ENCODE assay signal across 10 cellular contexts in the genomic region with DNA sequence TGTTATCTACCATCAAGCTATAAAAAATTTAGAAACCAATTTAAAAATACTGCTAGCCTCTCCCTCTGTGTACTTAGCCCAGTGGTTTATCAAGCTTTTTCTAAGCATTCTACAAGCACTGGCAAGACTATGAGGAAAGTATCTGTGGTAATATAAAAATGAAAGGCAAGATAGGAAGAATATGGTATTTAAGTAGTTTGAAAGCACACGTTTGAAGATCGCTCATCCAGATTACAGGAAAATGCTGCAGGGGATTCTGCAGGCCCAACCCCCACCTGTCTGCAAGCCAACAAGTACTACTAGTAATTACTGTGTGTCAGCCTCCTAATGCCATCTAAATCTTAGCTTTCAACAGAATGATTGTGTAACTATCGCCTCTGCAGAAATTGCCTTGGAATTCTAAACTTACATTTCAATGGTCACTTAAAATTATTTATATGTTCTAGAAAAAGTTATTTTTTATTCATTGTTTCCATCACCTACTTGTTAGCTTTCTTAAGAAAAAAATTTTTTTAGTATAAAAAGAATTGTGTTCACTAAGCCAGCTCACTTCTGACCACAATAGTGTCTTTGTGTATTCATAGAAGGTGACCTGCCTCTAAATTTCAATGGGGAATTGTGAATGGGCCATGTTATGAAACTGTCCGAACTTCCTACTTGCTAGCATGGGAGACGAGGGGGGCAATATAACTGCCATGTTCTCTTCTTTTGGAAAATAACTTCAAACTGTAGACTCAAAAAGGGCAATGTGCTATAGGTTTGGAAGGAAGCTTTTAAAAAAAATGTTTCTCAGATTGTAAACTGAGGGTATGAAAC. TPM values are rescaled to one million over a fixed set of nuclear protein-coding genes. Genes with fewer than 3 reads are reported as not detected.
DNase-seq lines count a peak whose midpoint lies in the region; ATAC-seq, FAIRE-seq and TF ChIP-seq lines count a peak whose summit lies in the region.
"Had no signal": no experiment of that assay in that cellular context is flagged by ENCODE, and none has a peak within 500 bp of the region (broad histone marks: within the 10 kb centered on the region; RNA-seq: fewer than 3 reads in every experiment).

No MANE protein-coding gene starts in this region.

- no peaks in the 10 kb centered on the region for H3K27me3 Mint-ChIP-seq in brain
- no peaks in the 10 kb centered on the region for H3K27me3 Mint-ChIP-seq in type B pancreatic cell

- TF ChIP-seq POLR2A in HepG2 (IDR thresholded peaks at IDR 0.05; ENCODE audit: insufficient read depth in 1 of 2, low read depth in 2 of 2, low read length in 2 of 2), result peak in 1 of 2 experiments; percentile 49; a peak in 2 of 4 replicates

- peak overlapping the region; percentile 23; the same call in 1 of the 2 replicates for H3K9ac ChIP-seq in HepG2 (ENCODE audit: insufficient read depth, low read depth, low read length)
- H3K9ac ChIP-seq: BLaER1 had no signal

- peak overlapping the region; percentile 60 for H3K27ac ChIP-seq in HepG2 (ENCODE audit: extremely low read length, insufficient read depth, low read length)
- no peak overlapping the region for H3K27ac ChIP-seq in upper lobe of right lung
- H3K27ac ChIP-seq: BLaER1 had no signal

- H3K36me3 Mint-ChIP-seq in brain, result peaks cover 10% of the 10 kb centered on the region
- H3K36me3 Mint-ChIP-seq in type B pancreatic cell, result peaks cover 19% of the 10 kb centered on the region

- H3K4me2 ChIP-seq in HepG2 (ENCODE audit: low read depth, low read length), result peak overlapping the region; percentile 63
- H3K4me2 ChIP-seq: BLaER1 had no signal

- TF ChIP-seq EP300 in HepG2 (IDR thresholded peaks at IDR 0.05; ENCODE audit: low read depth in 2 of 2, low read length in 2 of 2) (no peak; a peak in 1 of 4 replicates), HepG2 (CRISPR knock-in tag; IDR thresholded peaks at IDR 0.05; ENCODE audit: borderline replicate concordance) (no peak)

- DNase-seq in NCI-H82 (lab: John Stamatoyannopoulos, UW) (peak; percentile 59), NCI-H82 treated with DMSO at 0.1 percent for 48 hours (lab: John Stamatoyannopoulos, UW; ENCODE audit: unreplicated experiment) (no peak), HepG2 (ENCODE audit: low spot score) (peak; percentile 85), type B pancreatic cell (ENCODE audit: extremely low spot score, unreplicated experiment) (no peak), upper lobe of right lung (no peak)
- DNase-seq in activated CD8-positive, alpha-beta memory T cell treated with anti-CD3 and anti-CD28 coated beads, Interleukin-2, amount 50 U/mL, for 4 hours, result no peak
- DNase-seq: MM.1S had no signal

- H3K4me1 Mint-ChIP-seq in brain (peaks cover 79% of the 10 kb centered on the region), type B pancreatic cell (ENCODE audit: unreplicated experiment) (peaks cover 77% of the 10 kb centered on the region)

- no peak for FAIRE-seq in HepG2 (lab: Jason Lieb, UNC)

- peaks cover 18 to 60% of the 10 kb centered on the region in 2 experiments for H3K36me3 ChIP-seq in HepG2 (replicated peaks in 1 of 2; ENCODE audit: control insufficient read depth in 1 of 2, insufficient read depth in 2 of 2, low read length in 2 of 2)
- H3K36me3 ChIP-seq in upper lobe of right lung, result peaks cover 21% of the 10 kb centered on the region
- H3K36me3 ChIP-seq: BLaER1 had no signal

- H3K9me3 ChIP-seq in HepG2 (ENCODE audit: low read length) (no peaks in the 10 kb centered on the region), upper lobe of right lung (no peaks in the 10 kb centered on the region)
- H3K9me3 ChIP-seq: BLaER1 had no signal

- BruUV-seq in HepG2 (replicated peaks; lab: Mats Ljungman, UMichigan), result no TSS peak

- in situ Hi-C loops in HepG2 (cut with HindIII; ENCODE audit: extremely low pct_ligation_motif_present, low pct_unique_long_range_greater_than_20kb), result loop anchor here (10.0 kb wide), 1 partner anchor 297 kb away; a partner anchor contains a TSS

- H3K4me1 ChIP-seq in HepG2 (ENCODE audit: insufficient read depth, low read length), result peaks cover 83% of the 10 kb centered on the region
- peaks cover 59% of the 10 kb centered on the region for H3K4me1 ChIP-seq in upper lobe of right lung
- H3K4me1 ChIP-seq: BLaER1 had no signal

- H3K79me2 ChIP-seq in HepG2 (ENCODE audit: insufficient read depth, low read length), result peaks cover 96% of the 10 kb centered on the region

- H3K27me3 ChIP-seq in HepG2 (ENCODE audit: control insufficient read depth in 1 of 2, insufficient read depth in 2 of 2, low read length in 2 of 2), result no peaks in the 10 kb centered on the region; a peak in 1 of 5 replicates
- H3K27me3 ChIP-seq in upper lobe of right lung, result no peaks in the 10 kb centered on the region
- H3K27me3 ChIP-seq: BLaER1 had no signal

- no peak for TF ChIP-seq RAD21 in HepG2 (CRISPR knock-in tag; IDR thresholded peaks at IDR 0.05)

- CTCF ChIA-PET in HepG2 (lab: Yijun Ruan, JAX; ENCODE audit: low intra/inter-chr PET ratio, low total read pairs), result no interaction called here

- H4K20me1 ChIP-seq in HepG2 (ENCODE audit: insufficient read depth, low read length), result peaks cover 100% of the 10 kb centered on the region
- H4K20me1 ChIP-seq: BLaER1 had no signal

- WGBS in HepG2 (ENCODE audit: low lambda C conversion rate), result 9% methylated on average over 5 of the region's 5 CpGs

- H2AFZ ChIP-seq in HepG2 (ENCODE audit: low read length), result no peak overlapping the region

- H3K4me3 Mint-ChIP-seq in brain (peak overlapping the region; percentile 34 to 70 (median 42)), type B pancreatic cell (peak overlapping the region; percentile 77)

- peak overlapping the region; percentile 14 to 94 (median 23); a peak in 5 of 6 replicates for H3K4me3 ChIP-seq in HepG2 (replicated peaks in 1 of 3; ENCODE audit: insufficient read depth in 1 of 3, low read depth in 2 of 3, low read length in 3 of 3)
- no peak overlapping the region for H3K4me3 ChIP-seq in upper lobe of right lung
- H3K4me3 ChIP-seq: BLaER1 had no signal

- H3K9me3 Mint-ChIP-seq in brain (no peaks in the 10 kb centered on the region), type B pancreatic cell (no peaks in the 10 kb centered on the region)

- POLR2A ChIA-PET in HepG2 (lab: Yijun Ruan, JAX), result interaction anchor here (0.7 to 6.9 kb wide), 10 partner anchors 10 to 298 kb away, joined by 3 to 99 read pairs (median 8); a partner anchor contains a TSS

- intact Hi-C loops in HepG2 (cut with micrococcal nuclease; ENCODE audit: unreplicated experiment), result no loop called here
- intact Hi-C loops in upper lobe of right lung (cut with DNase I), result no loop called here

- ATAC-seq in HepG2 (peak; percentile 16; the same call in 2 of the 3 replicates), GM19395 (IDR thresholded peaks at IDR 0.05; ENCODE audit: unreplicated experiment) (no peak), upper lobe of right lung (no peak)

- TF ChIP-seq CTCF in brain (conservative IDR thresholded peaks at IDR 0.05), result no peak
- no peak for TF ChIP-seq CTCF in HepG2 (CRISPR knock-in tag; IDR thresholded peaks at IDR 0.05)
- TF ChIP-seq CTCF in type B pancreatic cell (conservative IDR thresholded peaks at IDR 0.05), result no peak
- no peak for TF ChIP-seq CTCF in upper lobe of right lung (IDR thresholded peaks at IDR 0.05)

- peak overlapping the region; percentile 4 to 44 (median 13) for H3K27ac Mint-ChIP-seq in brain
- peak overlapping the region; percentile 93 for H3K27ac Mint-ChIP-seq in type B pancreatic cell

RNA-seq across cellular contexts. Expression of a gene that starts 8.4 kb away (rescaled TPM):
- 8.9 TPM for polyA plus RNA-seq in brain (ENCODE audit: insufficient read depth, low read depth, low replicate concordance)
- 84.4 and 99.5 TPM in 2 replicates for total RNA-seq in HepG2 (2016; rRNA removed; fragmentation: Illumina TruSeq; extraction: Trizol)
- 16.2 and 17.9 TPM in 2 replicates for total RNA-seq in HepG2 (2016; cell fraction: cytosol; rRNA removed; fragmentation: Illumina TruSeq; extraction: Trizol; ENCODE audit: low read depth)
- total RNA-seq in HepG2 (2016; cell fraction: insoluble cytoplasmic fraction; rRNA removed; fragmentation: Illumina TruSeq; extraction: Trizol), result 83.4 and 92.6 TPM in 2 replicates
- 72.5 and 74.8 TPM in 2 replicates for total RNA-seq in HepG2 (2016; cell fraction: membrane; rRNA removed; fragmentation: Illumina TruSeq; extraction: Trizol)
- total RNA-seq in HepG2 (2016; cell fraction: nucleus; rRNA removed; fragmentation: Illumina TruSeq; extraction: Trizol), result 61.8 and 73.3 TPM in 2 replicates
- 634 and 753 TPM in 2 replicates for polyA plus RNA-seq in HepG2 (2011; rRNA removed)
- polyA plus RNA-seq in HepG2 (2011; cell fraction: cytosol; rRNA removed), result 492 and 608 TPM in 2 replicates
- polyA plus RNA-seq in HepG2 (2011; cell fraction: nucleus; rRNA removed), result 300 and 467 TPM in 2 replicates
- polyA plus RNA-seq in HepG2 (2012), result 335 and 494 TPM in 2 replicates
- polyA plus RNA-seq in HepG2 (2016; cell fraction: cytosol; fragmentation: Illumina TruSeq; extraction: Trizol; ENCODE audit: low read depth), result 8.7 and 10.5 TPM in 2 replicates
- polyA plus RNA-seq in HepG2 (2016; cell fraction: insoluble cytoplasmic fraction; fragmentation: Illumina TruSeq; extraction: Trizol; ENCODE audit: low read depth), result 102 and 107 TPM in 2 replicates
- polyA plus RNA-seq in HepG2 (2016; cell fraction: membrane; fragmentation: Illumina TruSeq; extraction: Trizol; ENCODE audit: low read depth), result 41.9 and 45.1 TPM in 2 replicates
- polyA plus RNA-seq in HepG2 (2016; cell fraction: nucleus; fragmentation: Illumina TruSeq; extraction: Trizol; ENCODE audit: insufficient read depth, low read depth), result 110 and 117 TPM in 2 replicates
- polyA minus RNA-seq in HepG2 (2011; rRNA and poly(A)+ RNA removed; ENCODE audit: low replicate concordance), result 6.9 and 217 TPM in 2 replicates
- polyA minus RNA-seq in HepG2 (2011; cell fraction: cytosol; rRNA and poly(A)+ RNA removed), result 288 and 291 TPM in 2 replicates
- 228 and 458 TPM in 2 replicates for polyA minus RNA-seq in HepG2 (2011; cell fraction: nucleus; rRNA and poly(A)+ RNA removed)
- 83.3 and 104 TPM in 2 replicates for total RNA-seq in type B pancreatic cell (ENCODE audit: low replicate concordance)
- 92.8 TPM for total RNA-seq in upper lobe of right lung

RNA-seq across cellular contexts. Expression of a gene that starts 56.2 kb away (rescaled TPM):
- polyA plus RNA-seq in brain (ENCODE audit: insufficient read depth, low read depth, low replicate concordance) (495 TPM), HepG2 (2011; rRNA removed) (160 and 212 TPM in 2 replicates)
- total RNA-seq in HepG2 (2016; rRNA removed; fragmentation: Illumina TruSeq; extraction: Trizol) (296 and 409 TPM in 2 replicates), type B pancreatic cell (ENCODE audit: low replicate concordance) (206 and 279 TPM in 2 replicates), upper lobe of right lung (184 TPM)
- total RNA-seq in HepG2 (2016; cell fraction: cytosol; rRNA removed; fragmentation: Illumina TruSeq; extraction: Trizol; ENCODE audit: low read depth), result 134 and 137 TPM in 2 replicates
- 293 and 390 TPM in 2 replicates for total RNA-seq in HepG2 (2016; cell fraction: insoluble cytoplasmic fraction; rRNA removed; fragmentation: Illumina TruSeq; extraction: Trizol)
- 183 and 197 TPM in 2 replicates for total RNA-seq in HepG2 (2016; cell fraction: membrane; rRNA removed; fragmentation: Illumina TruSeq; extraction: Trizol)
- 97.3 and 108 TPM in 2 replicates for total RNA-seq in HepG2 (2016; cell fraction: nucleus; rRNA removed; fragmentation: Illumina TruSeq; extraction: Trizol)
- polyA plus RNA-seq in HepG2 (2011; cell fraction: cytosol; rRNA removed), result 157 and 186 TPM in 2 replicates
- 39.0 and 44.4 TPM in 2 replicates for polyA plus RNA-seq in HepG2 (2011; cell fraction: nucleus; rRNA removed)
- 232 and 305 TPM in 2 replicates for polyA plus RNA-seq in HepG2 (2012)
- 218 and 228 TPM in 2 replicates for polyA plus RNA-seq in HepG2 (2016; cell fraction: cytosol; fragmentation: Illumina TruSeq; extraction: Trizol; ENCODE audit: low read depth)
- 522 and 557 TPM in 2 replicates for polyA plus RNA-seq in HepG2 (2016; cell fraction: insoluble cytoplasmic fraction; fragmentation: Illumina TruSeq; extraction: Trizol; ENCODE audit: low read depth)
- 199 and 221 TPM in 2 replicates for polyA plus RNA-seq in HepG2 (2016; cell fraction: membrane; fragmentation: Illumina TruSeq; extraction: Trizol; ENCODE audit: low read depth)
- 223 and 234 TPM in 2 replicates for polyA plus RNA-seq in HepG2 (2016; cell fraction: nucleus; fragmentation: Illumina TruSeq; extraction: Trizol; ENCODE audit: insufficient read depth, low read depth)
- 24.0 and 53.8 TPM in 2 replicates for polyA minus RNA-seq in HepG2 (2011; rRNA and poly(A)+ RNA removed; ENCODE audit: low replicate concordance)
- 52.3 and 53.9 TPM in 2 replicates for polyA minus RNA-seq in HepG2 (2011; cell fraction: cytosol; rRNA and poly(A)+ RNA removed)
- 28.7 and 42.4 TPM in 2 replicates for polyA minus RNA-seq in HepG2 (2011; cell fraction: nucleus; rRNA and poly(A)+ RNA removed)

Comparison
In these comparisons a context has a peak if more than half of its experiments do, and no peak if none do; other contexts are left out.
1. DNase-seq: peak in NCI-H82 (single experiment) and HepG2 (single experiment); none in NCI-H82 treated with DMSO at 0.1 percent for 48 hours (single experiment), type B pancreatic cell (single experiment), upper lobe of right lung (single experiment) and activated CD8-positive, alpha-beta memory T cell treated with anti-CD3 and anti-CD28 coated beads, Interleukin-2, amount 50 U/mL, for 4 hours (single experiment).